In the genomic region with DNA sequence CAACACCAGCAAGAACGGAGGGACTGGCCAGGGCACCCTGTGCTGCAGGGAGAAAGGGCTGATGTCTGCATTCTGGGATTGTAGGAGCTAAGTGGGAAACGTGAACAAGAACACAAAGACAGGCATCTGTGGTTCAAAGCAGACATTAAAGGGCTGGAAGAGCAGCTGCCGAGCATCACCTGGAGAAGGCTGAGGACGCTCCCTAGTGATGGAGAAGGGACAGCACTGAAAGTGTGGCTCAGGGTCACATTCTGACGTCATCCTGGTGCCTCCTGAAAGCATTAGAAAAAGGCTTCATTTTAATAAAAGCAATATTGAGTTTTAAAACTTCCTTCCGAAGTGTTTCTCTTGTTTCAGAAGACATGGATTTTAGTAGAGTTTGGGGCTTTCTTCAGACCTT, we compare ENCODE assay signal across 25 cellular contexts.
"Had no signal": no experiment of that assay in that cellular context is flagged by ENCODE, and none has a peak within 500 bp of the region (broad histone marks: within the 10 kb centered on the region; RNA-seq: fewer than 3 reads in every experiment).

No MANE protein-coding gene starts in this region.

- H3K4me1 ChIP-seq: adrenal gland, uterus had no signal

- H3K36me3 ChIP-seq: ovary, transverse colon, uterus had no signal

- FAIRE-seq: bronchial epithelial cell, islet of Langerhans had no signal

- H3K4me3 ChIP-seq: adrenal gland, gastroesophageal sphincter, heart right ventricle, ovary, psoas muscle, skin epidermis, suprapubic skin, transverse colon, uterus had no signal

- H3K27me3 ChIP-seq: adrenal gland, gastroesophageal sphincter, heart right ventricle, ovary, suprapubic skin, transverse colon, uterus had no signal

- H3K9me3 ChIP-seq: adrenal gland, gastroesophageal sphincter, heart right ventricle, ovary, psoas muscle, suprapubic skin, transverse colon, uterus had no signal

- ATAC-seq: activated CD4-positive, alpha-beta T cell treated with anti-CD3 and anti-CD28 coated beads for 36 hours; activated naive CD4-positive, alpha-beta T cell treated with anti-CD3 and anti-CD28 coated beads, Interleukin-2, amount 50 U/mL, for 72 hours; esophagus mucosa; gastroesophageal sphincter; heart right ventricle; left cardiac atrium; naive thymus-derived CD4-positive, alpha-beta T cell; psoas muscle; right cardiac atrium; stimulated activated naive CD8-positive, alpha-beta T cell treated with anti-CD3 and anti-CD28 coated beads, Interleukin-15, amount 100 ng/mL, for 72 hours had no signal

- H3K27ac ChIP-seq: adrenal gland, gastroesophageal sphincter, heart right ventricle, ovary, psoas muscle, skin epidermis, suprapubic skin, transverse colon, uterus had no signal

- DNase-seq: activated CD4-positive, alpha-beta T cell treated with anti-CD3 and anti-CD28 coated beads for 36 hours; activated CD4-positive, alpha-beta T cell treated with anti-CD3 and anti-CD28 coated beads, Interleukin-2, amount 50 U/mL, for 48 hours; activated gamma-delta T cell treated with Interleukin-2 at 50 U/mL for 16 hours; adrenal gland; cerebellar nuclear complex; effector CD4-positive, alpha-beta T cell; heart right ventricle; left cardiac atrium; mesenchymal stem cell; naive thymus-derived CD4-positive, alpha-beta T cell; ovary; psoas muscle; right cardiac atrium; stimulated activated CD4-positive, alpha-beta T cell treated with anti-CD3 and anti-CD28 coated beads, Interleukin-15, amount 100 ng/mL, for 24 hours; stimulated activated CD4-positive, alpha-beta T cell treated with anti-CD3 and anti-CD28 coated beads, Interleukin-2, amount 100 ng/mL, for 48 hours; stimulated activated naive CD8-positive, alpha-beta T cell treated with anti-CD3 and anti-CD28 coated beads, Interleukin-15, amount 100 ng/mL, for 72 hours; transverse colon; uterus had no signal
